Comparison of ENCODE assay signal across 11 cellular contexts in genomic region chrX:119672252-119672825, GRCh38. TPM values are rescaled to one million over a fixed set of nuclear protein-coding genes. Genes with fewer than 3 reads are reported as not detected.
DNase-seq lines count a peak whose midpoint lies in the region; ATAC-seq, FAIRE-seq and TF ChIP-seq lines count a peak whose summit lies in the region.
"Had no signal": no experiment of that assay in that cellular context is flagged by ENCODE, and none has a peak within 500 bp of the region (broad histone marks: within the 10 kb centered on the region; RNA-seq: fewer than 3 reads in every experiment).

No MANE protein-coding gene starts in this region.

- H3K36me3 ChIP-seq in pancreas = no peaks in the 10 kb centered on the region
- H3K36me3 ChIP-seq: neural progenitor cell, suprapubic skin had no signal

- no peak overlapping the region for H3K4me3 ChIP-seq in pancreas
- H3K4me3 ChIP-seq: neural progenitor cell, suprapubic skin had no signal

- peaks cover 18% of the 10 kb centered on the region for H3K36me3 Mint-ChIP-seq in activated naive CD8-positive, alpha-beta T cell treated with anti-CD3 and anti-CD28 coated beads for 36 hours
- H3K36me3 Mint-ChIP-seq: neural progenitor cell had no signal

- H3K9me3 Mint-ChIP-seq in activated naive CD8-positive, alpha-beta T cell treated with anti-CD3 and anti-CD28 coated beads for 36 hours = no peaks in the 10 kb centered on the region

- DNase-seq in NCI-H82 (lab: John Stamatoyannopoulos, UW) = peak; percentile 39
- DNase-seq in NCI-H82 treated with DMSO at 0.1 percent for 48 hours (lab: John Stamatoyannopoulos, UW; ENCODE audit: unreplicated experiment) = no peak
- peak; percentile 87 for DNase-seq in NCI-H2171 (lab: John Stamatoyannopoulos, UW)
- DNase-seq in activated naive CD8-positive, alpha-beta T cell treated with anti-CD3 and anti-CD28 coated beads for 36 hours = no peak
- no peak for DNase-seq in pancreas
- DNase-seq in midbrain (lab: John Stamatoyannopoulos, UW) = no peak
- no peak for DNase-seq in HPDE6-E6E7 (ENCODE audit: extremely low spot score)

- intact Hi-C loops in pancreas (cut with DNase I) = no loop called here

- no peaks in the 10 kb centered on the region for H3K9me3 ChIP-seq in pancreas
- H3K9me3 ChIP-seq: suprapubic skin had no signal

- H3K4me1 ChIP-seq in pancreas = peaks cover 0 to 5% (median 4%) of the 10 kb centered on the region in 3 donors
- H3K4me1 ChIP-seq: neural progenitor cell, suprapubic skin had no signal

- H3K27me3 Mint-ChIP-seq in activated naive CD8-positive, alpha-beta T cell treated with anti-CD3 and anti-CD28 coated beads for 36 hours = no peaks in the 10 kb centered on the region

- H3K27me3 ChIP-seq in pancreas = no peaks in the 10 kb centered on the region
- H3K27me3 ChIP-seq: neural progenitor cell, suprapubic skin had no signal

- H3K4me3 Mint-ChIP-seq in activated naive CD8-positive, alpha-beta T cell treated with anti-CD3 and anti-CD28 coated beads for 36 hours = no peak overlapping the region
- H3K4me3 Mint-ChIP-seq: neural progenitor cell had no signal

- peaks cover 35% of the 10 kb centered on the region for H3K4me1 Mint-ChIP-seq in activated naive CD8-positive, alpha-beta T cell treated with anti-CD3 and anti-CD28 coated beads for 36 hours
- H3K4me1 Mint-ChIP-seq: neural progenitor cell had no signal

- 5 to 15% methylated on average over 2 of the region's 2 CpGs for WGBS in pancreas, 2 donors

- no peak for TF ChIP-seq CTCF in pancreas (IDR thresholded peaks at IDR 0.05)

- ATAC-seq in pancreas (peak in 3 of 4 donors; percentile 40 to 75 (median 58)), GM18858 (IDR thresholded peaks at IDR 0.05; ENCODE audit: unreplicated experiment) (no peak)

- FAIRE-seq in pancreas (lab: Jason Lieb, UNC) = peak; percentile 70
- FAIRE-seq: A204.1 had no signal

- H3K27ac Mint-ChIP-seq in activated naive CD8-positive, alpha-beta T cell treated with anti-CD3 and anti-CD28 coated beads for 36 hours = peak overlapping the region; percentile 47
- H3K27ac Mint-ChIP-seq: neural progenitor cell had no signal

- no peak overlapping the region for H3K27ac ChIP-seq in pancreas
- H3K27ac ChIP-seq: neural progenitor cell, suprapubic skin had no signal

RNA-seq across cellular contexts. Expression of gene SEPTIN6, which starts 20.6 kb away (rescaled TPM):
- total RNA-seq in activated naive CD8-positive, alpha-beta T cell treated with anti-CD3 and anti-CD28 coated beads for 36 hours = 100 to 1,000 TPM; 187 to 202 TPM
- 10 to 100 TPM in 1 of 6 donors, 1 to 10 TPM in 5; 1.5 to 10.2 (median 3.8) TPM for total RNA-seq in pancreas
- 1 to 10 TPM; 2.4 to 4.3 TPM for polyA plus RNA-seq in pancreas

Comparison
In these comparisons a context has a peak if more than half of its experiments do, and no peak if none do; other contexts are left out.
1. DNase-seq: peak in NCI-H82 (single experiment) and NCI-H2171 (single experiment); none in NCI-H82 treated with DMSO at 0.1 percent for 48 hours (single experiment), activated naive CD8-positive, alpha-beta T cell treated with anti-CD3 and anti-CD28 coated beads for 36 hours (single experiment), pancreas (0 of 6), midbrain (single experiment) and HPDE6-E6E7 (single experiment).
2. RNA of gene SEPTIN6, which starts 20.6 kb away (total RNA-seq): 187 to 202 TPM in activated naive CD8-positive, alpha-beta T cell treated with anti-CD3 and anti-CD28 coated beads for 36 hours; 1.5 to 10.2 TPM in pancreas; every median in the first group is over 10 times any median in the second.